In genomic region chr1:224502459-224503160, GRCh38 we compare ENCODE assay signal across 9 cellular contexts.
A peak's percentile ranks its signal among the peaks of the same experiment; 100 is the strongest.
DNase-seq lines count a peak whose midpoint lies in the region; ATAC-seq and TF ChIP-seq lines count a peak whose summit lies in the region.
"Had no signal": no experiment of that assay in that cellular context is flagged by ENCODE, and none has a peak within 500 bp of the region (broad histone marks: within the 10 kb centered on the region; RNA-seq: fewer than 3 reads in every experiment).

No MANE protein-coding gene starts in this region.

- no peaks in the 10 kb centered on the region for H3K9me3 ChIP-seq in PC-3 (ENCODE audit: low read length)

- no peaks in the 10 kb centered on the region for H3K9me2 ChIP-seq in PC-3 (replicated peaks; ENCODE audit: low read length)

- intact Hi-C loops in PC-3 (cut with micrococcal nuclease): loop anchor here (2.0 kb wide), 2 partner anchors 46 to 70 kb away; no protein-coding TSS in a partner anchor

- H3K36me3 ChIP-seq in PC-3 (ENCODE audit: low read depth, low read length): no peaks in the 10 kb centered on the region

- DNase-seq in NCI-H82 (lab: John Stamatoyannopoulos, UW) (peak; percentile 54), NCI-H82 treated with DMSO at 0.1 percent for 48 hours (lab: John Stamatoyannopoulos, UW; ENCODE audit: unreplicated experiment) (no peak), PC-3 (peak; percentile 17), glomerular visceral epithelial cell (ENCODE audit: extremely low spot score) (peak; percentile 50), NCI-H226 (no peak)
- DNase-seq in stimulated activated effector memory CD8-positive, alpha-beta T cell treated with anti-CD3 and anti-CD28 coated beads, Interleukin-12 subunit alpha, Interleukin-12 subunit beta, amount 100 ng/mL, for 72 hours (ENCODE audit: low spot score in 2 of 2): no peak

- no peaks in the 10 kb centered on the region for H3K36me3 Mint-ChIP-seq in stimulated activated effector memory CD8-positive, alpha-beta T cell treated with anti-CD3 and anti-CD28 coated beads, Interleukin-12 subunit alpha, Interleukin-12 subunit beta, amount 100 ng/mL, for 72 hours

- 0 out of 2 replicates have a peak overlapping the region, but pooled peaks have one; percentile 36 for H3K4me3 ChIP-seq in PC-3 (ENCODE audit: low read length)

- no peaks in the 10 kb centered on the region for H3K79me2 ChIP-seq in PC-3 (ENCODE audit: low read length)
- H3K79me2 ChIP-seq: parathyroid adenoma had no signal

- H4K20me1 ChIP-seq in PC-3 (ENCODE audit: low read length): no peaks in the 10 kb centered on the region

- POLR2A ChIA-PET in PC-3 (lab: Charles Lee; ENCODE audit: unreplicated experiment): interaction anchor here (0.6 kb wide), 1 partner anchor 420 kb away, joined by 16 read pairs; no protein-coding TSS in a partner anchor

- peaks cover 48% of the 10 kb centered on the region for H3K4me1 ChIP-seq in PC-3 (ENCODE audit: insufficient read depth, low read length)

- ATAC-seq in PC-3 (peak; percentile 2; the same call in 1 of the 2 replicates), GM21723 (IDR thresholded peaks at IDR 0.05; ENCODE audit: unreplicated experiment) (no peak), GM21423 (IDR thresholded peaks at IDR 0.05; ENCODE audit: unreplicated experiment) (no peak)
- no peak for ATAC-seq in stimulated activated effector memory CD8-positive, alpha-beta T cell treated with anti-CD3 and anti-CD28 coated beads, Interleukin-12 subunit alpha, Interleukin-12 subunit beta, amount 100 ng/mL, for 72 hours

- BruUV-seq in PC-3 (replicated peaks; lab: Mats Ljungman, UMichigan): no TSS peak

- no peaks in the 10 kb centered on the region for H3K27me3 ChIP-seq in PC-3 (ENCODE audit: low read length)

- peak overlapping the region; percentile 73 for H3K4me2 ChIP-seq in PC-3 (ENCODE audit: low read length)

- no peak for TF ChIP-seq CTCF in PC-3 (conservative IDR thresholded peaks at IDR 0.05; ENCODE audit: low read depth, low read length)

- H3K27ac Mint-ChIP-seq in stimulated activated effector memory CD8-positive, alpha-beta T cell treated with anti-CD3 and anti-CD28 coated beads, Interleukin-12 subunit alpha, Interleukin-12 subunit beta, amount 100 ng/mL, for 72 hours: peak overlapping the region; percentile 75

- peak overlapping the region; percentile 83 for H2AFZ ChIP-seq in PC-3 (ENCODE audit: low read length)

- no peaks in the 10 kb centered on the region for H3K9me3 Mint-ChIP-seq in stimulated activated effector memory CD8-positive, alpha-beta T cell treated with anti-CD3 and anti-CD28 coated beads, Interleukin-12 subunit alpha, Interleukin-12 subunit beta, amount 100 ng/mL, for 72 hours

- H3K27ac ChIP-seq in PC-3 (ENCODE audit: low read length): peak overlapping the region; percentile 76
- H3K27ac ChIP-seq: parathyroid adenoma had no signal

- CTCF ChIA-PET in PC-3 (lab: Charles Lee): interaction anchor here (0.8 to 1.9 kb wide), 2 partner anchors 45 to 420 kb away, joined by 5 read pairs; no protein-coding TSS in a partner anchor

- no peak overlapping the region for H3K9ac ChIP-seq in PC-3 (ENCODE audit: low read length)
- H3K9ac ChIP-seq: parathyroid adenoma had no signal

- no peak overlapping the region for H3K4me3 Mint-ChIP-seq in stimulated activated effector memory CD8-positive, alpha-beta T cell treated with anti-CD3 and anti-CD28 coated beads, Interleukin-12 subunit alpha, Interleukin-12 subunit beta, amount 100 ng/mL, for 72 hours

- peaks cover 14% of the 10 kb centered on the region for H3F3A ChIP-seq in PC-3 (ENCODE audit: low read length, unreplicated experiment)

- H3K4me1 Mint-ChIP-seq in stimulated activated effector memory CD8-positive, alpha-beta T cell treated with anti-CD3 and anti-CD28 coated beads, Interleukin-12 subunit alpha, Interleukin-12 subunit beta, amount 100 ng/mL, for 72 hours: peaks cover 48% of the 10 kb centered on the region

Comparison
In these comparisons a context has a peak if more than half of its experiments do, and no peak if none do; other contexts are left out.
1. DNase-seq: peak in NCI-H82 (single experiment), PC-3 (single experiment) and glomerular visceral epithelial cell (single experiment); none in NCI-H82 treated with DMSO at 0.1 percent for 48 hours (single experiment), stimulated activated effector memory CD8-positive, alpha-beta T cell treated with anti-CD3 and anti-CD28 coated beads, Interleukin-12 subunit alpha, Interleukin-12 subunit beta, amount 100 ng/mL, for 72 hours (0 of 2) and NCI-H226 (single experiment).